31 cellular contexts compared by ENCODE assay signal in genomic region chr7:65301007-65301406, GRCh38.
"Had no signal": no experiment of that assay in that cellular context is flagged by ENCODE, and none has a peak within 500 bp of the region (broad histone marks: within the 10 kb centered on the region; RNA-seq: fewer than 3 reads in every experiment).

No MANE protein-coding gene starts in this region.

- H3K4me3 Mint-ChIP-seq: activated CD4-positive, alpha-beta memory T cell treated with anti-CD3 and anti-CD28 coated beads, Interleukin-2, amount 10 ng/mL, durations not matched to agents 7 days and 5 days; activated CD8-positive, alpha-beta memory T cell treated with anti-CD3 and anti-CD28 coated beads, Interleukin-2, amount 10 ng/mL, durations not matched to agents 7 days and 5 days; activated naive CD8-positive, alpha-beta T cell treated with anti-CD3 and anti-CD28 coated beads for 36 hours had no signal

- H3K27me3 Mint-ChIP-seq: activated CD4-positive, alpha-beta memory T cell treated with anti-CD3 and anti-CD28 coated beads, Interleukin-2, amount 10 ng/mL, durations not matched to agents 7 days and 5 days had no signal

- H3K27ac Mint-ChIP-seq: activated CD4-positive, alpha-beta memory T cell treated with anti-CD3 and anti-CD28 coated beads, Interleukin-2, amount 10 ng/mL, durations not matched to agents 7 days and 5 days; activated CD8-positive, alpha-beta memory T cell treated with anti-CD3 and anti-CD28 coated beads, Interleukin-2, amount 10 ng/mL, durations not matched to agents 7 days and 5 days; activated naive CD8-positive, alpha-beta T cell treated with anti-CD3 and anti-CD28 coated beads for 36 hours had no signal

- H3K4me1 ChIP-seq: body of pancreas, breast epithelium, SJCRH30 had no signal

- H3K27ac ChIP-seq: body of pancreas, breast epithelium, SJCRH30, SK-N-MC, WERI-Rb-1 had no signal

- H3K36me3 ChIP-seq: breast epithelium, SJCRH30 had no signal

- H3K4me3 ChIP-seq: body of pancreas, breast epithelium, SJCRH30, SK-N-MC had no signal

- ATAC-seq: activated CD8-positive, alpha-beta memory T cell treated with anti-CD3 and anti-CD28 coated beads, Interleukin-2, amount 10 ng/mL, durations not matched to agents 7 days and 5 days; body of pancreas; Panc1 had no signal

- H3K27me3 ChIP-seq: body of pancreas, breast epithelium, SJCRH30 had no signal

- DNase-seq: activated CD4-positive, alpha-beta memory T cell treated with anti-CD3 and anti-CD28 coated beads, Interleukin-2, amount 10 ng/mL, durations not matched to agents 7 days and 5 days; activated CD4-positive, alpha-beta T cell treated with anti-CD3 and anti-CD28 coated beads for 1 hour; activated CD4-positive, alpha-beta T cell treated with anti-CD3 and anti-CD28 coated beads for 48 hours; activated CD4-positive, CD25-positive, alpha-beta regulatory T cell; activated CD8-positive, alpha-beta memory T cell treated with anti-CD3 and anti-CD28 coated beads for 24 hours; activated CD8-positive, alpha-beta memory T cell treated with anti-CD3 and anti-CD28 coated beads, Interleukin-2, amount 10 ng/mL, durations not matched to agents 7 days and 5 days; activated CD8-positive, alpha-beta memory T cell treated with anti-CD3 and anti-CD28 coated beads, Interleukin-2, amount 50 U/mL, for 48 hours; activated effector memory CD4-positive, alpha-beta T cell treated with Interleukin-2 at 50 U/mL for 16 hours; activated naive CD4-positive, alpha-beta T cell treated with anti-CD3 and anti-CD28 coated beads, Interleukin-2, amount 50 U/mL, for 16 hours; activated naive CD8-positive, alpha-beta T cell treated with anti-CD3 and anti-CD28 coated beads for 36 hours; activated T-cell treated with anti-CD3 and anti-CD28 coated beads, Interleukin-2, amount 50 U/mL, for 48 hours; amygdala; body of pancreas; NCI-H1048; NCI-H1105 treated with DMSO at 0.1 percent for 48 hours; NCI-H1436; NCI-H1694; NCI-H1930; NCI-H2081 treated with DMSO at 0.1 percent for 48 hours; NCI-H226; NCI-H446 treated with DMSO at 0.1 percent for 48 hours; NCI-H524; NCI-H69; SHP77; SJCRH30; T1000; WERI-Rb-1 had no signal

- H3K4me1 Mint-ChIP-seq: activated naive CD8-positive, alpha-beta T cell treated with anti-CD3 and anti-CD28 coated beads for 36 hours; IgD-negative memory B cell had no signal

- H3K9me3 Mint-ChIP-seq: activated CD4-positive, alpha-beta memory T cell treated with anti-CD3 and anti-CD28 coated beads, Interleukin-2, amount 10 ng/mL, durations not matched to agents 7 days and 5 days; activated naive CD8-positive, alpha-beta T cell treated with anti-CD3 and anti-CD28 coated beads for 36 hours; IgD-negative memory B cell had no signal
